ENCODE assay signal across 13 cellular contexts in genomic region chr5:68423154-68423811, GRCh38.
DNase-seq lines count a peak whose midpoint lies in the region; ATAC-seq and TF ChIP-seq lines count a peak whose summit lies in the region.
"Had no signal": no experiment of that assay in that cellular context is flagged by ENCODE, and none has a peak within 500 bp of the region (broad histone marks: within the 10 kb centered on the region; RNA-seq: fewer than 3 reads in every experiment).

No MANE protein-coding gene starts in this region.

- H3K9me3 Mint-ChIP-seq in activated CD4-positive, alpha-beta memory T cell treated with anti-CD3 and anti-CD28 coated beads for 36 hours = no peaks in the 10 kb centered on the region
- H3K9me3 Mint-ChIP-seq in activated CD4-positive, alpha-beta memory T cell treated with anti-CD3 and anti-CD28 coated beads, Interleukin-2, amount 10 ng/mL, durations not matched to agents 7 days and 5 days = peaks cover 3% of the 10 kb centered on the region
- peaks cover 6% of the 10 kb centered on the region for H3K9me3 Mint-ChIP-seq in activated T-helper 2 cell treated with anti-CD3 and anti-CD28 coated beads, Interferon-gamma antibody, Interleukin-2, Interleukin-4, amounts not matched to agents 10 μg/mL and 5 μg/mL and 100 μg/mL, durations not matched to agents 14 hours and 24 hours and 36 hours
- H3K9me3 Mint-ChIP-seq in stimulated activated effector memory CD8-positive, alpha-beta T cell treated with anti-CD3 and anti-CD28 coated beads, Interleukin-12 subunit alpha, Interleukin-12 subunit beta, amount 100 ng/mL, for 72 hours = no peaks in the 10 kb centered on the region

- peak; percentile 43 for DNase-seq in activated CD4-positive, alpha-beta memory T cell treated with anti-CD3 and anti-CD28 coated beads for 36 hours
- no peak for DNase-seq in activated CD4-positive, alpha-beta memory T cell treated with anti-CD3 and anti-CD28 coated beads, Interleukin-2, amount 10 ng/mL, durations not matched to agents 7 days and 5 days
- no peak for DNase-seq in activated T-helper 2 cell treated with anti-CD3 and anti-CD28 coated beads, Interferon-gamma antibody, Interleukin-2, Interleukin-4, amounts not matched to agents 10 μg/mL and 5 μg/mL and 100 μg/mL, durations not matched to agents 14 hours and 24 hours and 36 hours (ENCODE audit: low spot score)
- no peak for DNase-seq in stimulated activated effector memory CD8-positive, alpha-beta T cell treated with anti-CD3 and anti-CD28 coated beads, Interleukin-12 subunit alpha, Interleukin-12 subunit beta, amount 100 ng/mL, for 72 hours (ENCODE audit: low spot score in 2 of 2)
- no peak for DNase-seq in central memory CD4-positive, alpha-beta T cell
- DNase-seq in iPS-NIHi7 (ENCODE audit: extremely low spot score) (no peak), omental fat pad (ENCODE audit: low spot score) (no peak)
- DNase-seq: ACHN; activated CD8-positive, alpha-beta memory T cell treated with anti-CD3 and anti-CD28 coated beads, Interleukin-2, amount 50 U/mL, for 4 hours; body of pancreas; mesendoderm; testis had no signal

- H3K4me3 Mint-ChIP-seq in activated CD4-positive, alpha-beta memory T cell treated with anti-CD3 and anti-CD28 coated beads for 36 hours = no peak overlapping the region
- no peak overlapping the region for H3K4me3 Mint-ChIP-seq in activated CD4-positive, alpha-beta memory T cell treated with anti-CD3 and anti-CD28 coated beads, Interleukin-2, amount 10 ng/mL, durations not matched to agents 7 days and 5 days
- peak overlapping the region; percentile 30 for H3K4me3 Mint-ChIP-seq in activated T-helper 2 cell treated with anti-CD3 and anti-CD28 coated beads, Interferon-gamma antibody, Interleukin-2, Interleukin-4, amounts not matched to agents 10 μg/mL and 5 μg/mL and 100 μg/mL, durations not matched to agents 14 hours and 24 hours and 36 hours (ENCODE audit: low read depth)
- H3K4me3 Mint-ChIP-seq in stimulated activated effector memory CD8-positive, alpha-beta T cell treated with anti-CD3 and anti-CD28 coated beads, Interleukin-12 subunit alpha, Interleukin-12 subunit beta, amount 100 ng/mL, for 72 hours = peak overlapping the region; percentile 2

- H3K27ac Mint-ChIP-seq in activated CD4-positive, alpha-beta memory T cell treated with anti-CD3 and anti-CD28 coated beads for 36 hours = peak overlapping the region; percentile 0
- no peak overlapping the region for H3K27ac Mint-ChIP-seq in activated CD4-positive, alpha-beta memory T cell treated with anti-CD3 and anti-CD28 coated beads, Interleukin-2, amount 10 ng/mL, durations not matched to agents 7 days and 5 days
- H3K27ac Mint-ChIP-seq in activated T-helper 2 cell treated with anti-CD3 and anti-CD28 coated beads, Interferon-gamma antibody, Interleukin-2, Interleukin-4, amounts not matched to agents 10 μg/mL and 5 μg/mL and 100 μg/mL, durations not matched to agents 14 hours and 24 hours and 36 hours = peak overlapping the region; percentile 59
- H3K27ac Mint-ChIP-seq in stimulated activated effector memory CD8-positive, alpha-beta T cell treated with anti-CD3 and anti-CD28 coated beads, Interleukin-12 subunit alpha, Interleukin-12 subunit beta, amount 100 ng/mL, for 72 hours = peak overlapping the region; percentile 0

- CTCF ChIA-PET in activated CD4-positive, alpha-beta memory T cell treated with anti-CD3 and anti-CD28 coated beads for 36 hours (lab: Charles Lee) = interaction anchor here (0.8 to 1.9 kb wide), 2 partner anchors 120 to 137 kb away, joined by 5 read pairs; no protein-coding TSS in a partner anchor
- CTCF ChIA-PET in activated CD4-positive, alpha-beta memory T cell treated with anti-CD3 and anti-CD28 coated beads, Interleukin-2, amount 10 ng/mL, durations not matched to agents 7 days and 5 days (lab: Charles Lee) = no interaction called here

- ATAC-seq in HG02852 (IDR thresholded peaks at IDR 0.05; ENCODE audit: unreplicated experiment) = peak; percentile 56
- ATAC-seq in stimulated activated effector memory CD8-positive, alpha-beta T cell treated with anti-CD3 and anti-CD28 coated beads, Interleukin-12 subunit alpha, Interleukin-12 subunit beta, amount 100 ng/mL, for 72 hours = peak; percentile 88
- no peak for ATAC-seq in omental fat pad (ENCODE audit: low FRiP score)
- ATAC-seq: body of pancreas had no signal

- no peaks in the 10 kb centered on the region for H3K36me3 Mint-ChIP-seq in activated CD4-positive, alpha-beta memory T cell treated with anti-CD3 and anti-CD28 coated beads for 36 hours
- peaks cover 3% of the 10 kb centered on the region for H3K36me3 Mint-ChIP-seq in activated CD4-positive, alpha-beta memory T cell treated with anti-CD3 and anti-CD28 coated beads, Interleukin-2, amount 10 ng/mL, durations not matched to agents 7 days and 5 days (ENCODE audit: low read depth)
- peaks cover 6% of the 10 kb centered on the region for H3K36me3 Mint-ChIP-seq in activated T-helper 2 cell treated with anti-CD3 and anti-CD28 coated beads, Interferon-gamma antibody, Interleukin-2, Interleukin-4, amounts not matched to agents 10 μg/mL and 5 μg/mL and 100 μg/mL, durations not matched to agents 14 hours and 24 hours and 36 hours (ENCODE audit: low read depth)
- peaks cover 7% of the 10 kb centered on the region for H3K36me3 Mint-ChIP-seq in stimulated activated effector memory CD8-positive, alpha-beta T cell treated with anti-CD3 and anti-CD28 coated beads, Interleukin-12 subunit alpha, Interleukin-12 subunit beta, amount 100 ng/mL, for 72 hours

- intact Hi-C loops in activated CD4-positive, alpha-beta memory T cell treated with anti-CD3 and anti-CD28 coated beads for 36 hours (cut with micrococcal nuclease) = loop anchor here (1.0 kb wide), 1 partner anchor 54 kb away; no protein-coding TSS in a partner anchor
- intact Hi-C loops in activated T-helper 2 cell treated with anti-CD3 and anti-CD28 coated beads, Interferon-gamma antibody, Interleukin-2, Interleukin-4, amounts not matched to agents 10 μg/mL and 5 μg/mL and 100 μg/mL, durations not matched to agents 14 hours and 24 hours and 36 hours (cut with micrococcal nuclease) = loop anchor here (1.0 kb wide), 8 partner anchors 11 to 143 kb away; no protein-coding TSS in a partner anchor

- POLR2A ChIA-PET in activated CD4-positive, alpha-beta memory T cell treated with anti-CD3 and anti-CD28 coated beads for 36 hours (lab: Charles Lee) = no interaction called here
- POLR2A ChIA-PET in activated CD4-positive, alpha-beta memory T cell treated with anti-CD3 and anti-CD28 coated beads, Interleukin-2, amount 10 ng/mL, durations not matched to agents 7 days and 5 days (lab: Charles Lee) = no interaction called here

- peaks cover 42% of the 10 kb centered on the region for H3K4me1 Mint-ChIP-seq in activated CD4-positive, alpha-beta memory T cell treated with anti-CD3 and anti-CD28 coated beads for 36 hours (ENCODE audit: low read depth)
- peaks cover 33% of the 10 kb centered on the region for H3K4me1 Mint-ChIP-seq in activated CD4-positive, alpha-beta memory T cell treated with anti-CD3 and anti-CD28 coated beads, Interleukin-2, amount 10 ng/mL, durations not matched to agents 7 days and 5 days
- H3K4me1 Mint-ChIP-seq in activated T-helper 2 cell treated with anti-CD3 and anti-CD28 coated beads, Interferon-gamma antibody, Interleukin-2, Interleukin-4, amounts not matched to agents 10 μg/mL and 5 μg/mL and 100 μg/mL, durations not matched to agents 14 hours and 24 hours and 36 hours (ENCODE audit: low read depth) = peaks cover 50% of the 10 kb centered on the region
- H3K4me1 Mint-ChIP-seq in stimulated activated effector memory CD8-positive, alpha-beta T cell treated with anti-CD3 and anti-CD28 coated beads, Interleukin-12 subunit alpha, Interleukin-12 subunit beta, amount 100 ng/mL, for 72 hours = peaks cover 50% of the 10 kb centered on the region

- no peaks in the 10 kb centered on the region for H3K27me3 Mint-ChIP-seq in activated CD4-positive, alpha-beta memory T cell treated with anti-CD3 and anti-CD28 coated beads for 36 hours
- no peaks in the 10 kb centered on the region for H3K27me3 Mint-ChIP-seq in activated CD4-positive, alpha-beta memory T cell treated with anti-CD3 and anti-CD28 coated beads, Interleukin-2, amount 10 ng/mL, durations not matched to agents 7 days and 5 days
- peaks cover 16% of the 10 kb centered on the region for H3K27me3 Mint-ChIP-seq in activated T-helper 2 cell treated with anti-CD3 and anti-CD28 coated beads, Interferon-gamma antibody, Interleukin-2, Interleukin-4, amounts not matched to agents 10 μg/mL and 5 μg/mL and 100 μg/mL, durations not matched to agents 14 hours and 24 hours and 36 hours (ENCODE audit: low read depth)

- no peak for TF ChIP-seq CTCF in omental fat pad (IDR thresholded peaks at IDR 0.05)

Comparison
In these comparisons a context has a peak if more than half of its experiments do, and no peak if none do; other contexts are left out.
1. H3K4me3 Mint-ChIP-seq: peak in activated T-helper 2 cell treated with anti-CD3 and anti-CD28 coated beads, Interferon-gamma antibody, Interleukin-2, Interleukin-4, amounts not matched to agents 10 μg/mL and 5 μg/mL and 100 μg/mL, durations not matched to agents 14 hours and 24 hours and 36 hours (single experiment) and stimulated activated effector memory CD8-positive, alpha-beta T cell treated with anti-CD3 and anti-CD28 coated beads, Interleukin-12 subunit alpha, Interleukin-12 subunit beta, amount 100 ng/mL, for 72 hours (single experiment); none in activated CD4-positive, alpha-beta memory T cell treated with anti-CD3 and anti-CD28 coated beads for 36 hours (single experiment) and activated CD4-positive, alpha-beta memory T cell treated with anti-CD3 and anti-CD28 coated beads, Interleukin-2, amount 10 ng/mL, durations not matched to agents 7 days and 5 days (single experiment).